Comparison of ENCODE assay signal across 27 cellular contexts in genomic region chr17:14050616-14051015, GRCh38.
"Had no signal": no experiment of that assay in that cellular context is flagged by ENCODE, and none has a peak within 500 bp of the region (broad histone marks: within the 10 kb centered on the region; RNA-seq: fewer than 3 reads in every experiment).

No MANE protein-coding gene starts in this region.

- H3K4me3 Mint-ChIP-seq: stimulated activated effector memory CD8-positive, alpha-beta T cell treated with anti-CD3 and anti-CD28 coated beads, Interleukin-12 subunit alpha, Interleukin-12 subunit beta, amount 100 ng/mL, for 72 hours; stimulated activated memory B cell treated with anti-CD40 and anti-IgM and Interleukin-4, amounts not matched to agents 10 μg/mL and 1 μg/mL and 100 μg/mL, for 72 hours; stimulated activated naive B cell treated with anti-CD40 and anti-IgM and Interleukin-4, amounts not matched to agents 10 μg/mL and 1 μg/mL and 100 μg/mL, for 72 hours; stimulated activated naive CD8-positive, alpha-beta T cell treated with anti-CD3 and anti-CD28 coated beads, Interleukin-15, amount 100 ng/mL, for 72 hours; stimulated activated naive CD8-positive, alpha-beta T cell treated with anti-CD3 and anti-CD28 coated beads, Interleukin-15, Interleukin-2, amounts not matched to agents 100 ng/mL and 50 ng/mL, for 24 hours; type B pancreatic cell had no signal

- H3K27me3 ChIP-seq: stomach, suprapubic skin, testis, thyroid gland, tibial artery, tibial nerve, transverse colon, upper lobe of left lung, upper lobe of right lung, uterus, vagina had no signal

- H3K9me3 ChIP-seq: stomach, suprapubic skin, testis, thoracic aorta, thyroid gland, tibial artery, tibial nerve, transverse colon, upper lobe of left lung, upper lobe of right lung, uterus, vagina had no signal

- H3K27ac ChIP-seq: stomach, suprapubic skin, testis, thoracic aorta, thyroid gland, tibial artery, tibial nerve, transverse colon, upper lobe of left lung, upper lobe of right lung, uterus, vagina had no signal

- H3K27me3 Mint-ChIP-seq: stimulated activated memory B cell treated with anti-CD40 and anti-IgM and Interleukin-4, amounts not matched to agents 10 μg/mL and 1 μg/mL and 100 μg/mL, for 72 hours; stimulated activated naive B cell treated with anti-CD40 and anti-IgM and Interleukin-4, amounts not matched to agents 10 μg/mL and 1 μg/mL and 100 μg/mL, for 72 hours; stimulated activated naive CD8-positive, alpha-beta T cell treated with anti-CD3 and anti-CD28 coated beads, Interleukin-15, amount 100 ng/mL, for 72 hours; stimulated activated naive CD8-positive, alpha-beta T cell treated with anti-CD3 and anti-CD28 coated beads, Interleukin-15, Interleukin-2, amounts not matched to agents 100 ng/mL and 50 ng/mL, for 24 hours; type B pancreatic cell had no signal

- H3K4me1 ChIP-seq: stomach, suprapubic skin, testis, thyroid gland, tibial artery, tibial nerve, transverse colon, upper lobe of left lung, upper lobe of right lung, uterus, vagina had no signal

- DNase-seq: stimulated activated CD4-positive, alpha-beta T cell treated with anti-CD3 and anti-CD28 coated beads, Interleukin-2, amount 100 ng/mL, for 48 hours; stimulated activated CD4-positive, alpha-beta T cell treated with anti-CD3 and anti-CD28 coated beads, Interleukin-4, amount 100 ng/mL, for 1 hour; stimulated activated CD4-positive, alpha-beta T cell treated with anti-CD3 and anti-CD28 coated beads, Interleukin-4, amount 100 ng/mL, for 4 hours; stimulated activated CD8-positive, alpha-beta memory T cell treated with anti-CD3 and anti-CD28 coated beads, Interleukin-4, amount 100 ng/mL, for 48 hours; stimulated activated naive B cell treated with anti-CD40 and anti-IgM and Interleukin-4, amounts not matched to agents 10 μg/mL and 1 μg/mL and 100 μg/mL, for 72 hours; stimulated activated naive CD4-positive, alpha-beta T cell; stimulated activated naive CD4-positive, alpha-beta T cell treated with Interleukin-2 at 50 U/mL for 16 hours; stimulated activated naive CD8-positive, alpha-beta T cell treated with anti-CD3 and anti-CD28 coated beads, Interleukin-15, amount 100 ng/mL, for 72 hours; stimulated activated naive CD8-positive, alpha-beta T cell treated with anti-CD3 and anti-CD28 coated beads, Interleukin-15, Interleukin-2, amounts not matched to agents 100 U/mL and 50 U/mL, for 24 hours; stomach; substantia nigra; testis; thyroid gland; tibial artery; transverse colon; trophoblast cell; upper lobe of left lung; upper lobe of right lung; uterus had no signal

- H3K9me3 Mint-ChIP-seq: stimulated activated effector memory CD8-positive, alpha-beta T cell treated with anti-CD3 and anti-CD28 coated beads, Interleukin-12 subunit alpha, Interleukin-12 subunit beta, amount 100 ng/mL, for 72 hours; stimulated activated memory B cell treated with anti-CD40 and anti-IgM and Interleukin-4, amounts not matched to agents 10 μg/mL and 1 μg/mL and 100 μg/mL, for 72 hours; stimulated activated naive B cell treated with anti-CD40 and anti-IgM and Interleukin-4, amounts not matched to agents 10 μg/mL and 1 μg/mL and 100 μg/mL, for 72 hours; stimulated activated naive CD8-positive, alpha-beta T cell treated with anti-CD3 and anti-CD28 coated beads, Interleukin-15, Interleukin-2, amounts not matched to agents 100 ng/mL and 50 ng/mL, for 24 hours had no signal

- H3K4me1 Mint-ChIP-seq: stimulated activated naive CD8-positive, alpha-beta T cell treated with anti-CD3 and anti-CD28 coated beads, Interleukin-15, amount 100 ng/mL, for 72 hours had no signal

- H3K27ac Mint-ChIP-seq: stimulated activated effector memory CD8-positive, alpha-beta T cell treated with anti-CD3 and anti-CD28 coated beads, Interleukin-12 subunit alpha, Interleukin-12 subunit beta, amount 100 ng/mL, for 72 hours; stimulated activated memory B cell treated with anti-CD40 and anti-IgM and Interleukin-4, amounts not matched to agents 10 μg/mL and 1 μg/mL and 100 μg/mL, for 72 hours; stimulated activated naive B cell treated with anti-CD40 and anti-IgM and Interleukin-4, amounts not matched to agents 10 μg/mL and 1 μg/mL and 100 μg/mL, for 72 hours; stimulated activated naive CD8-positive, alpha-beta T cell treated with anti-CD3 and anti-CD28 coated beads, Interleukin-15, Interleukin-2, amounts not matched to agents 100 ng/mL and 50 ng/mL, for 24 hours; type B pancreatic cell had no signal

- H3K36me3 Mint-ChIP-seq: stimulated activated effector memory CD8-positive, alpha-beta T cell treated with anti-CD3 and anti-CD28 coated beads, Interleukin-12 subunit alpha, Interleukin-12 subunit beta, amount 100 ng/mL, for 72 hours had no signal
